ENCODE assay signal across 9 cellular contexts in genomic region chr16:85002643-85003042, GRCh38. TPM values are rescaled to one million over a fixed set of nuclear protein-coding genes. Genes with fewer than 3 reads are reported as not detected.
DNase-seq lines count a peak whose midpoint lies in the region; ATAC-seq, FAIRE-seq and TF ChIP-seq lines count a peak whose summit lies in the region.
"Had no signal": no experiment of that assay in that cellular context is flagged by ENCODE, and none has a peak within 500 bp of the region (broad histone marks: within the 10 kb centered on the region; RNA-seq: fewer than 3 reads in every experiment).

No MANE protein-coding gene starts in this region.

- TF ChIP-seq EP300 in stomach (IDR thresholded peaks at IDR 0.05), result no peak

- TF ChIP-seq CTCF in adrenal gland (IDR thresholded peaks at IDR 0.05) (no peak), left lung (IDR thresholded peaks at IDR 0.05) (no peak), stomach (IDR thresholded peaks at IDR 0.05) (no peak), D721Med (IDR thresholded peaks at IDR 0.05; ENCODE audit: insufficient read depth, missing control alignments) (no peak)

- no peak for FAIRE-seq in D721Med (lab: Jason Lieb, UNC)

- H3K4me3 ChIP-seq in HUES6 (ENCODE audit: low read depth, low read length), result no peak overlapping the region
- no peak overlapping the region for H3K4me3 ChIP-seq in adrenal gland
- H3K4me3 ChIP-seq in left lung, result peak overlapping the region in 1 of 2 donors; percentile 13
- H3K4me3 ChIP-seq in stomach, result peak overlapping the region in 1 of 4 donors; percentile 25

- H3K36me3 ChIP-seq in HUES6 (ENCODE audit: control insufficient read depth, insufficient read depth, low read length), result 0 out of 2 replicates have a peak, but pooled peaks cover 3% of the 10 kb centered on the region
- H3K36me3 ChIP-seq in adrenal gland (replicated peaks in 1 of 2), result no peaks in the 10 kb centered on the region
- peaks cover 0 to 16% of the 10 kb centered on the region in 2 donors for H3K36me3 ChIP-seq in left lung
- H3K36me3 ChIP-seq in stomach, result peaks cover 0 to 4% (median 1%) of the 10 kb centered on the region in 4 donors

- TF ChIP-seq POLR2A in adrenal gland (IDR thresholded peaks at IDR 0.05) (no peak), stomach (IDR thresholded peaks at IDR 0.05) (no peak)

- WGBS in adrenal gland, 4 donors, result 63 to 79% (median 72%) methylated on average over 12 of the region's 12 CpGs
- 52 to 77% (median 69%) methylated on average over 12 of the region's 12 CpGs for WGBS in stomach, 5 donors

- intact Hi-C loops in adrenal gland (cut with DNase I) (no loop called here), left lung (cut with DNase I) (no loop called here), stomach (cut with DNase I; ENCODE audit: low total_unique reads) (no loop called here)

- H3K4me1 ChIP-seq in HUES6 (ENCODE audit: control insufficient read depth, insufficient read depth, low read length) (peaks cover 34% of the 10 kb centered on the region), adrenal gland (replicated peaks in 1 of 2) (peaks cover 18 to 64% of the 10 kb centered on the region in 2 donors), left lung (peaks cover 28 to 95% of the 10 kb centered on the region in 2 donors), stomach (peaks cover 90 to 100% (median 96%) of the 10 kb centered on the region in 4 donors)

- DNase-seq in adrenal gland (peak in 1 of 7 donors; percentile 50), left lung (peak; percentile 55 to 90), stomach (no peak), NCI-H2171 treated with DMSO at 0.1 percent for 48 hours (lab: John Stamatoyannopoulos, UW) (no peak), D721Med (ENCODE audit: insufficient read length, low spot score) (no peak)
- DNase-seq: KBM-7 had no signal

- no peak overlapping the region for H3K9ac ChIP-seq in HUES6 (ENCODE audit: low read length)

- H3K9me3 ChIP-seq in HUES6 (ENCODE audit: control insufficient read depth, insufficient read depth, low read depth, low read length) (no peaks in the 10 kb centered on the region), adrenal gland (replicated peaks in 1 of 3) (no peaks in the 10 kb centered on the region), left lung (no peaks in the 10 kb centered on the region), stomach (no peaks in the 10 kb centered on the region)

- ATAC-seq in left lung, result no peak
- ATAC-seq in HG03039 (IDR thresholded peaks at IDR 0.05; ENCODE audit: unreplicated experiment), result no peak
- no peak for ATAC-seq in HG03521 (IDR thresholded peaks at IDR 0.05; ENCODE audit: unreplicated experiment)

- H3K27ac ChIP-seq in HUES6 (ENCODE audit: low read depth, low read length) (0 out of 2 replicates have a peak overlapping the region, but pooled peaks have one; percentile 9), adrenal gland (peak overlapping the region in 4 of 5 donors; percentile 18 to 69 (median 48)), left lung (peak overlapping the region; percentile 68 to 83), stomach (peak overlapping the region; percentile 43 to 95 (median 90))

- H3K27me3 ChIP-seq in HUES6 (ENCODE audit: control insufficient read depth, insufficient read depth, low read length) (no peaks in the 10 kb centered on the region), adrenal gland (no peaks in the 10 kb centered on the region), left lung (no peaks in the 10 kb centered on the region), stomach (no peaks in the 10 kb centered on the region)

RNA-seq across cellular contexts. Expression of gene ZDHHC7, which starts 8.7 kb away (rescaled TPM):
- total RNA-seq in adrenal gland (10 to 100 TPM; 39.7 to 74.6 (median 47.2) TPM), left lung (10 to 100 TPM; 69.8 to 82.3 TPM), stomach (100 to 1,000 TPM in 2 of 5 donors, 10 to 100 TPM in 3; 54.3 to 358 (median 58.1) TPM)
- polyA plus RNA-seq in adrenal gland (10 to 100 TPM; 22.5 to 34.8 (median 24.4) TPM), stomach (10 to 100 TPM; 15.0 to 23.0 (median 15.4) TPM)

RNA-seq across cellular contexts. Expression of gene KIAA0513, which starts 25.0 kb away (rescaled TPM):
- 10 to 100 TPM; 13.7 to 36.7 (median 22.8) TPM for total RNA-seq in adrenal gland
- 10 to 100 TPM in 1 of 3 donors, 1 to 10 TPM in 2; 8.6 to 12.2 (median 9.5) TPM for polyA plus RNA-seq in adrenal gland
- 10 to 100 TPM; 22.6 to 31.7 TPM for total RNA-seq in left lung
- total RNA-seq in stomach, result 10 to 100 TPM; 13.3 to 40.6 (median 17.6) TPM
- 10 to 100 TPM in 1 of 3 donors, 1 to 10 TPM in 2; 3.6 to 10.2 (median 8.4) TPM for polyA plus RNA-seq in stomach

Comparison
In these comparisons a context has a peak if more than half of its experiments do, and no peak if none do; other contexts are left out.
1. H3K27ac ChIP-seq: peak in every context shown above with its lines; median percentile 90 in stomach; 76 in left lung; 48 in adrenal gland; 9 in HUES6.
2. DNase-seq: peak in left lung (2 of 2); none in stomach (single experiment), NCI-H2171 treated with DMSO at 0.1 percent for 48 hours (single experiment) and D721Med (single experiment).